13 cellular contexts compared by ENCODE assay signal in genomic region chr16:79607587-79607986, GRCh38. TPM values are rescaled to one million over a fixed set of nuclear protein-coding genes. Genes with fewer than 3 reads are reported as not detected.
DNase-seq lines count a peak whose midpoint lies in the region; ATAC-seq, FAIRE-seq and TF ChIP-seq lines count a peak whose summit lies in the region.
"Had no signal": no experiment of that assay in that cellular context is flagged by ENCODE, and none has a peak within 500 bp of the region (broad histone marks: within the 10 kb centered on the region; RNA-seq: fewer than 3 reads in every experiment).

No MANE protein-coding gene starts in this region.

- no peaks in the 10 kb centered on the region for H3K9me3 Mint-ChIP-seq in stimulated activated naive B cell treated with anti-CD40 and anti-IgM and Interleukin-4, amounts not matched to agents 10 μg/mL and 1 μg/mL and 100 μg/mL, for 72 hours
- H3K9me3 Mint-ChIP-seq: CD8-positive, alpha-beta memory T cell had no signal

- in situ Hi-C loops in Caki2 (cut with HindIII; ENCODE audit: low pct_unique_long_range_greater_than_20kb, low sequenced_read_pairs) = no loop called here

- H3K4me3 ChIP-seq in fibroblast of pulmonary artery (replicated peaks; ENCODE audit: low read depth, low read length) = no peak overlapping the region
- H3K4me3 ChIP-seq: body of pancreas had no signal

- TF ChIP-seq CTCF in fibroblast of pulmonary artery (IDR thresholded peaks at IDR 0.05; ENCODE audit: low read length, missing control alignments) = no peak
- no peak for TF ChIP-seq CTCF in omental fat pad (IDR thresholded peaks at IDR 0.05)

- H3K27me3 Mint-ChIP-seq in stimulated activated naive B cell treated with anti-CD40 and anti-IgM and Interleukin-4, amounts not matched to agents 10 μg/mL and 1 μg/mL and 100 μg/mL, for 72 hours = peaks cover 51 to 66% of the 10 kb centered on the region in 2 donors

- H3K27ac Mint-ChIP-seq in stimulated activated naive B cell treated with anti-CD40 and anti-IgM and Interleukin-4, amounts not matched to agents 10 μg/mL and 1 μg/mL and 100 μg/mL, for 72 hours = no peak overlapping the region

- peaks cover 2 to 8% of the 10 kb centered on the region in 2 donors for H3K4me1 Mint-ChIP-seq in stimulated activated naive B cell treated with anti-CD40 and anti-IgM and Interleukin-4, amounts not matched to agents 10 μg/mL and 1 μg/mL and 100 μg/mL, for 72 hours

- ATAC-seq in omental fat pad (ENCODE audit: low FRiP score) (peak; percentile 53), HG03565 (IDR thresholded peaks at IDR 0.05; ENCODE audit: unreplicated experiment) (no peak)
- ATAC-seq in stimulated activated naive B cell treated with anti-CD40 and anti-IgM and Interleukin-4, amounts not matched to agents 10 μg/mL and 1 μg/mL and 100 μg/mL, for 72 hours (replicated peaks) = no peak
- ATAC-seq: body of pancreas had no signal

- DNase-seq in Caki2 (ENCODE audit: low read depth) = peak; percentile 33
- DNase-seq in RCC 7860 (ENCODE audit: low spot score) = peak; percentile 53
- peak; percentile 17 for DNase-seq in fibroblast of pulmonary artery (ENCODE audit: low read depth)
- no peak for DNase-seq in omental fat pad (ENCODE audit: low spot score)
- no peak for DNase-seq in foreskin melanocyte
- DNase-seq in NCI-H82 treated with DMSO at 0.1 percent for 48 hours (lab: John Stamatoyannopoulos, UW; ENCODE audit: unreplicated experiment) = no peak
- DNase-seq in stimulated activated naive B cell treated with anti-CD40 and anti-IgM and Interleukin-4, amounts not matched to agents 10 μg/mL and 1 μg/mL and 100 μg/mL, for 72 hours = no peak
- DNase-seq: body of pancreas; CD8-positive, alpha-beta memory T cell; NCI-H1694 had no signal

- H3K4me3 Mint-ChIP-seq in stimulated activated naive B cell treated with anti-CD40 and anti-IgM and Interleukin-4, amounts not matched to agents 10 μg/mL and 1 μg/mL and 100 μg/mL, for 72 hours = no peak overlapping the region
- H3K4me3 Mint-ChIP-seq: CD8-positive, alpha-beta memory T cell had no signal

- no peaks in the 10 kb centered on the region for H3K36me3 Mint-ChIP-seq in stimulated activated naive B cell treated with anti-CD40 and anti-IgM and Interleukin-4, amounts not matched to agents 10 μg/mL and 1 μg/mL and 100 μg/mL, for 72 hours
- H3K36me3 Mint-ChIP-seq: CD8-positive, alpha-beta memory T cell had no signal

- peak; percentile 78 for FAIRE-seq in RCC 7860 (lab: Jason Lieb, UNC)

RNA-seq across cellular contexts. Expression of gene MAF, which starts 7.0 kb away (rescaled TPM):
- 0.12 and 4.1 TPM in 2 replicates for total RNA-seq in Caki2 (2014; rRNA removed; shearing (Covaris generic); ENCODE audit: low replicate concordance)
- 10 to 100 TPM; 49.8 to 83.6 (median 67.8) TPM for total RNA-seq in omental fat pad
- total RNA-seq: HT-29, OCI-LY7 had no signal

Comparison
In these comparisons a context has a peak if more than half of its experiments do, and no peak if none do; other contexts are left out.
1. DNase-seq: peak in Caki2 (single experiment), RCC 7860 (single experiment) and fibroblast of pulmonary artery (single experiment); none in omental fat pad (single experiment), foreskin melanocyte (single experiment), NCI-H82 treated with DMSO at 0.1 percent for 48 hours (single experiment) and stimulated activated naive B cell treated with anti-CD40 and anti-IgM and Interleukin-4, amounts not matched to agents 10 μg/mL and 1 μg/mL and 100 μg/mL, for 72 hours (single experiment).
2. RNA of gene MAF, which starts 7.0 kb away (total RNA-seq): 49.8 to 83.6 TPM in omental fat pad; 0.12 to 4.1 TPM in Caki2; every median in the first group is over 10 times any median in the second.